Comparison of ENCODE assay signal across 26 cellular contexts in genomic region chr10:1600861-1601260, GRCh38.
DNase-seq lines count a peak whose midpoint lies in the region; ATAC-seq and TF ChIP-seq lines count a peak whose summit lies in the region.
"Had no signal": no experiment of that assay in that cellular context is flagged by ENCODE, and none has a peak within 500 bp of the region (broad histone marks: within the 10 kb centered on the region; RNA-seq: fewer than 3 reads in every experiment).

No MANE protein-coding gene starts in this region.

- H3K56ac ChIP-seq in H9 (ENCODE audit: insufficient read length, low read depth, low read length) = no peak overlapping the region

- no peak overlapping the region for H2BK5ac ChIP-seq in H9 (ENCODE audit: insufficient read length, low read length)

- no peak overlapping the region for H3K23ac ChIP-seq in H9 (ENCODE audit: insufficient read length, low read depth, low read length)

- H3K9me3 ChIP-seq in DND-41 (ENCODE audit: insufficient read depth, low read length, severe bottlenecking) (no peaks in the 10 kb centered on the region), mammary epithelial cell (replicated peaks; ENCODE audit: insufficient read depth, low read length) (peaks cover 7% of the 10 kb centered on the region), H9 (ENCODE audit: control insufficient read depth, low read depth, low read length) (no peaks in the 10 kb centered on the region), Karpas-422 (ENCODE audit: low read length) (no peaks in the 10 kb centered on the region)
- H3K9me3 ChIP-seq: A549, BE2C, body of pancreas, ovary, upper lobe of left lung had no signal

- H4K8ac ChIP-seq in H9 (replicated peaks; ENCODE audit: insufficient read length, low read depth, low read length) = no peak overlapping the region

- peak; percentile 26 for DNase-seq in DND-41
- peak; percentile 4 for DNase-seq in NCI-H1694 (lab: John Stamatoyannopoulos, UW)
- peak; percentile 81 for DNase-seq in mammary epithelial cell
- peak; percentile 3 for DNase-seq in medulla oblongata (ENCODE audit: extremely low spot score)
- no peak for DNase-seq in H9
- no peak for DNase-seq in Karpas-422
- DNase-seq in stimulated activated naive CD8-positive, alpha-beta T cell treated with anti-CD3 and anti-CD28 coated beads, Interleukin-15, Interleukin-2, amounts not matched to agents 100 U/mL and 50 U/mL, for 24 hours = no peak
- DNase-seq: activated CD4-positive, alpha-beta T cell treated with anti-CD3 and anti-CD28 coated beads, Interleukin-2, amount 50 U/mL, for 48 hours; activated effector memory CD4-positive, alpha-beta T cell treated with anti-CD3 and anti-CD28 coated beads, Interleukin-2, amount 50 U/mL, for 16 hours; activated T-cell treated with anti-CD3 and anti-CD28 coated beads for 4 hours; BE2C; body of pancreas; COR-L47; effector CD8-positive, alpha-beta T cell; H7; KBM-7; naive thymus-derived CD8-positive, alpha-beta T cell; NCI-H2081; ovary; RPMI8226; T-helper 9 cell; upper lobe of left lung had no signal

- no peak overlapping the region for H3K4ac ChIP-seq in H9 (ENCODE audit: low read depth, low read length)

- H3K79me2 ChIP-seq in DND-41 (ENCODE audit: insufficient read depth, low read length) (no peaks in the 10 kb centered on the region), mammary epithelial cell (ENCODE audit: insufficient read depth, low read length) (no peaks in the 10 kb centered on the region), H9 (ENCODE audit: insufficient read depth, low read length) (no peaks in the 10 kb centered on the region), Karpas-422 (ENCODE audit: low read length) (no peaks in the 10 kb centered on the region)

- no peak overlapping the region for H3K14ac ChIP-seq in H9 (ENCODE audit: insufficient read depth, low read length)

- H3K4me3 ChIP-seq in DND-41 (ENCODE audit: low read depth in 1 of 2, low read length in 2 of 2) (no peak overlapping the region), mammary epithelial cell (replicated peaks in 1 of 3; ENCODE audit: insufficient read depth in 1 of 3, low read depth in 2 of 3, low read length in 3 of 3) (no peak overlapping the region), Karpas-422 (ENCODE audit: low read length) (no peak overlapping the region)
- H3K4me3 ChIP-seq: A549, body of pancreas, ovary, upper lobe of left lung had no signal

- H3K9me3 Mint-ChIP-seq in H9 = peaks cover 0 to 3% of the 10 kb centered on the region in 2 experiments; a peak in 1 of 5 replicates

- peaks cover 0 to under 1% of the 10 kb centered on the region in 2 experiments; a peak in 2 of 4 replicates for H3K4me1 Mint-ChIP-seq in H9
- H3K4me1 Mint-ChIP-seq: WTC11 had no signal

- H3K4me1 ChIP-seq in DND-41 (ENCODE audit: insufficient read depth, low read length) (peaks cover 17% of the 10 kb centered on the region), mammary epithelial cell (ENCODE audit: insufficient read depth, low read length) (peaks cover 6% of the 10 kb centered on the region), H9 (ENCODE audit: insufficient read depth, low read length) (no peaks in the 10 kb centered on the region), Karpas-422 (ENCODE audit: low read length) (no peaks in the 10 kb centered on the region)
- H3K4me1 ChIP-seq: A549, BE2C, body of pancreas, upper lobe of left lung had no signal

- H3K9ac ChIP-seq in DND-41 (ENCODE audit: low read depth, low read length) = no peak overlapping the region
- no peak overlapping the region for H3K9ac ChIP-seq in mammary epithelial cell (ENCODE audit: insufficient read depth, low read length)
- no peak overlapping the region for H3K9ac ChIP-seq in H9 (ENCODE audit: extremely low read depth, insufficient read length, low read length)
- no peak overlapping the region for H3K9ac ChIP-seq in Karpas-422 (ENCODE audit: low read length)

- no peaks in the 10 kb centered on the region for H3K23me2 ChIP-seq in H9 (ENCODE audit: insufficient read length, low read depth, low read length, poor library complexity, severe bottlenecking)

- no peak overlapping the region for H2BK20ac ChIP-seq in H9 (ENCODE audit: low read depth, low read length, poor library complexity, severe bottlenecking)

- H3K18ac ChIP-seq in H9 (ENCODE audit: insufficient read length, low read depth, low read length) = no peak overlapping the region

- dilution Hi-C loops in mammary epithelial cell (cut with HindIII; ENCODE audit: low sequenced_read_pairs) = no loop called here

- no peak overlapping the region for H2BK120ac ChIP-seq in H9 (ENCODE audit: low read depth, low read length, poor library complexity, severe bottlenecking)

- CTCF ChIA-PET in mammary epithelial cell (lab: Charles Lee; ENCODE audit: low non-redundant PET) = no interaction called here

- H2AFZ ChIP-seq in DND-41 (ENCODE audit: low read depth, low read length) (no peak overlapping the region), mammary epithelial cell (ENCODE audit: low read depth, low read length) (peak overlapping the region; percentile 84), H9 (ENCODE audit: low read length) (no peak overlapping the region), Karpas-422 (ENCODE audit: low read length) (no peak overlapping the region)

- H3K36me3 ChIP-seq in DND-41 (ENCODE audit: insufficient read depth, low read length) (no peaks in the 10 kb centered on the region), mammary epithelial cell (ENCODE audit: insufficient read depth, low read length) (no peaks in the 10 kb centered on the region), Karpas-422 (ENCODE audit: insufficient read depth, low read length) (no peaks in the 10 kb centered on the region)
- H3K36me3 ChIP-seq: BE2C, ovary, upper lobe of left lung had no signal

- in situ Hi-C loops in mammary epithelial cell (cut with MboI; ENCODE audit: low sequenced_read_pairs in 2 of 2) = no loop called here

- 5% methylated on average over 9 of the region's 9 CpGs for WGBS in mammary epithelial cell (ENCODE audit: low coverage, missing lambda C conversion rate)
- no CpG with 5 or more reads among the region's 9 CpGs for WGBS in H9 (ENCODE audit: extremely low coverage, insufficient read length, low lambda C conversion rate)

- no peaks in the 10 kb centered on the region for H3K36me3 Mint-ChIP-seq in H9 (ENCODE audit: insufficient read depth in 1 of 3, low read depth in 3 of 3)
- H3K36me3 Mint-ChIP-seq: naive thymus-derived CD8-positive, alpha-beta T cell; WTC11 had no signal

- H3K27me3 Mint-ChIP-seq in H9 (ENCODE audit: low read depth) = no peaks in the 10 kb centered on the region

- no peak overlapping the region for H2AK5ac ChIP-seq in H9 (ENCODE audit: insufficient read length, low read length)

- no peak overlapping the region for H3K4me2 ChIP-seq in DND-41 (ENCODE audit: insufficient read depth, low read length)
- H3K4me2 ChIP-seq in mammary epithelial cell (ENCODE audit: insufficient read depth, low read depth, low read length) = peak overlapping the region; percentile 32
- H3K4me2 ChIP-seq in H9 (ENCODE audit: insufficient read depth, insufficient read length, low read length) = no peak overlapping the region
- no peak overlapping the region for H3K4me2 ChIP-seq in Karpas-422 (ENCODE audit: low read depth, low read length, poor library complexity, severe bottlenecking)
- H3K4me2 ChIP-seq: A549 had no signal

- no peak overlapping the region for H3T11ph ChIP-seq in H9 (ENCODE audit: low read length)

- no peak overlapping the region for H3K4me3 Mint-ChIP-seq in H9
- H3K4me3 Mint-ChIP-seq: naive thymus-derived CD8-positive, alpha-beta T cell; WTC11 had no signal

- no peak overlapping the region for H4K5ac ChIP-seq in H9 (ENCODE audit: insufficient read length, low read depth, low read length)

- H2BK15ac ChIP-seq in H9 (ENCODE audit: low read depth, low read length) = no peak overlapping the region

- H3K27ac ChIP-seq in DND-41 (ENCODE audit: low read length) (peak overlapping the region; percentile 9; the same call in 1 of the 2 replicates), mammary epithelial cell (ENCODE audit: insufficient read depth, low read depth, low read length) (no peak overlapping the region), H9 (ENCODE audit: insufficient read length, low read depth, low read length) (no peak overlapping the region), Karpas-422 (ENCODE audit: low read length) (no peak overlapping the region)
- H3K27ac ChIP-seq: A549, body of pancreas, ovary, upper lobe of left lung had no signal

- intact Hi-C loops in mammary epithelial cell (cut with micrococcal nuclease) = no loop called here

- H3K9me2 ChIP-seq in Karpas-422 (replicated peaks; ENCODE audit: insufficient read depth, low read length) = no peaks in the 10 kb centered on the region

- H4K91ac ChIP-seq in H9 (ENCODE audit: insufficient read length, low read depth, low read length) = no peak overlapping the region

- TF ChIP-seq CTCF in DND-41 (IDR thresholded peaks at IDR 0.05; ENCODE audit: borderline replicate concordance, extremely low read depth, low read length, poor library complexity, severe bottlenecking) (no peak), mammary epithelial cell (conservative IDR thresholded peaks at IDR 0.05 in 1 of 2, IDR thresholded peaks at IDR 0.05 in 1 of 2; ENCODE audit: extremely low read depth in 1 of 2, insufficient read depth in 1 of 2, low read depth in 1 of 2, low read length in 2 of 2) (no peak), H9 (conservative IDR thresholded peaks at IDR 0.05) (no peak)

- H3K27ac Mint-ChIP-seq in H9 = no peak overlapping the region
- H3K27ac Mint-ChIP-seq: naive thymus-derived CD8-positive, alpha-beta T cell; WTC11 had no signal

- H2BK12ac ChIP-seq in H9 (ENCODE audit: insufficient read length, low read depth, low read length) = no peak overlapping the region

- no TSS peak for BruUV-seq in mammary epithelial cell (replicated peaks; lab: Mats Ljungman, UMichigan)

- no peaks in the 10 kb centered on the region for H3K79me1 ChIP-seq in H9 (ENCODE audit: insufficient read depth, low read depth, low read length, poor library complexity, severe bottlenecking)

- peak; percentile 74 for ATAC-seq in DND-41 (ENCODE audit: insufficient read depth, low read depth)
- no peak for ATAC-seq in HG02884 (IDR thresholded peaks at IDR 0.05; ENCODE audit: unreplicated experiment)
- ATAC-seq in stimulated activated naive CD8-positive, alpha-beta T cell treated with anti-CD3 and anti-CD28 coated beads, Interleukin-15, Interleukin-2, amounts not matched to agents 100 U/mL and 50 U/mL, for 24 hours = no peak
- ATAC-seq: A549; body of pancreas; naive thymus-derived CD8-positive, alpha-beta T cell; sciatic nerve; WTC11 had no signal

- H3K27me3 ChIP-seq in DND-41 (ENCODE audit: insufficient read depth, low read length, poor library complexity) (peaks cover under 1% of the 10 kb centered on the region), mammary epithelial cell (ENCODE audit: insufficient read depth, low read length) (no peaks in the 10 kb centered on the region), H9 (ENCODE audit: insufficient read depth, low read length) (no peaks in the 10 kb centered on the region), Karpas-422 (ENCODE audit: low read length) (no peaks in the 10 kb centered on the region)
- H3K27me3 ChIP-seq: BE2C, body of pancreas, ovary, upper lobe of left lung had no signal

- H4K20me1 ChIP-seq in DND-41 (ENCODE audit: insufficient read depth, low read length) = no peaks in the 10 kb centered on the region
- H4K20me1 ChIP-seq in mammary epithelial cell (ENCODE audit: insufficient read depth, low read length) = no peaks in the 10 kb centered on the region
- H4K20me1 ChIP-seq in H9 (ENCODE audit: control insufficient read depth, insufficient read depth, insufficient read length) = no peaks in the 10 kb centered on the region
- H4K20me1 ChIP-seq in Karpas-422 (ENCODE audit: insufficient read depth, low read depth, low read length) = no peaks in the 10 kb centered on the region

Comparison
In these comparisons a context has a peak if more than half of its experiments do, and no peak if none do; other contexts are left out.
1. DNase-seq: peak in DND-41 (single experiment), NCI-H1694 (single experiment), mammary epithelial cell (single experiment) and medulla oblongata (single experiment); none in H9 (single experiment), Karpas-422 (single experiment) and stimulated activated naive CD8-positive, alpha-beta T cell treated with anti-CD3 and anti-CD28 coated beads, Interleukin-15, Interleukin-2, amounts not matched to agents 100 U/mL and 50 U/mL, for 24 hours (single experiment).